Comparison of ENCODE assay signal across 13 cellular contexts in the genomic region with DNA sequence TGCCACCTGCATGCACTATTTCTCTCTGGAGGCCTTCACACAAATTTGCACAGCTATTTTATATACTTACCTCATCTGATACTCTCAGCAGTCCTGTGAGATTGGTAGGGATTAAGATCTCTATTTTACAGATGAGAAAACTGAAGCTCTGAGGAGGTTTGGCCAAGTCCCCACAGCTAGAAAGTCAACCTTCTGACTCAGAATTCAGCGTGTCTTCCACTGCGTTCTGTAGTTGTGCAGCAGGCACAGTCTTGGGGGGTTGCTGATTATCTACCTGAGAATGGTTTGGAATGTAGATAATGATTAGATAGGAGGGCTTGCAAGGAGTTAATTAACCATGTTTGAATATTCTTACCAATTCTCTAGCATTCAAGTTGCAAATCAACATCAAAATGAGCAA. TPM values are rescaled to one million over a fixed set of nuclear protein-coding genes. Genes with fewer than 3 reads are reported as not detected.
DNase-seq lines count a peak whose midpoint lies in the region; ATAC-seq and TF ChIP-seq lines count a peak whose summit lies in the region.
"Had no signal": no experiment of that assay in that cellular context is flagged by ENCODE, and none has a peak within 500 bp of the region (broad histone marks: within the 10 kb centered on the region; RNA-seq: fewer than 3 reads in every experiment).

No MANE protein-coding gene starts in this region.

- no peak for ATAC-seq in activated naive CD8-positive, alpha-beta T cell treated with anti-CD3 and anti-CD28 coated beads, Interleukin-2, amount 10 ng/mL, durations not matched to agents 7 days and 5 days (ENCODE audit: low read depth)
- ATAC-seq in HG02759 (IDR thresholded peaks at IDR 0.05; ENCODE audit: unreplicated experiment) (no peak), GM19351 (IDR thresholded peaks at IDR 0.05; ENCODE audit: unreplicated experiment) (no peak)
- ATAC-seq: PC-3 had no signal

- no peak for DNase-seq in GM12865 (ENCODE audit: low read depth)
- no peak for DNase-seq in activated naive CD8-positive, alpha-beta T cell treated with anti-CD3 and anti-CD28 coated beads, Interleukin-2, amount 10 ng/mL, durations not matched to agents 7 days and 5 days
- DNase-seq in globus pallidus (ENCODE audit: low spot score): no peak
- DNase-seq: NCI-H446 treated with DMSO at 0.1 percent for 48 hours, PC-3 had no signal

- H3K79me2 ChIP-seq in OCI-LY1 (ENCODE audit: insufficient read depth, low read length): peaks cover 24% of the 10 kb centered on the region

- H3K27ac ChIP-seq in OCI-LY1 (ENCODE audit: low read depth, low read length, poor library complexity, severe bottlenecking) (peak overlapping the region; percentile 98), neutrophil (peak overlapping the region; percentile 98)
- H3K27ac ChIP-seq: C4-2B, coronary artery, SK-N-MC had no signal

- H3K27me3 ChIP-seq in OCI-LY1 (ENCODE audit: insufficient read depth, low read length) (no peaks in the 10 kb centered on the region), neutrophil (no peaks in the 10 kb centered on the region)

- peaks cover 12% of the 10 kb centered on the region; the same call in 1 of the 2 replicates for H3K36me3 ChIP-seq in OCI-LY1 (ENCODE audit: insufficient read depth, low read length)
- H3K36me3 ChIP-seq in neutrophil: peaks cover 8% of the 10 kb centered on the region

- POLR2A ChIA-PET in activated naive CD8-positive, alpha-beta T cell treated with anti-CD3 and anti-CD28 coated beads, Interleukin-2, amount 10 ng/mL, durations not matched to agents 7 days and 5 days (lab: Charles Lee): interaction anchor here (0.7 to 4.9 kb wide), 10 partner anchors 15 to 130 kb away, joined by 3 to 152 read pairs (median 8); no protein-coding TSS in a partner anchor

- H3K4me1 ChIP-seq in OCI-LY1 (ENCODE audit: insufficient read depth, low read length, severe bottlenecking) (peaks cover 84% of the 10 kb centered on the region), neutrophil (ENCODE audit: control insufficient read depth in 1 of 2, insufficient read depth in 1 of 2, low read depth in 1 of 2, low read length in 1 of 2) (peaks cover 73 to 86% of the 10 kb centered on the region in 2 experiments)

- H3K9me2 ChIP-seq in OCI-LY1 (ENCODE audit: low read depth, low read length): no peaks in the 10 kb centered on the region

- no peaks in the 10 kb centered on the region for H3K9me3 Mint-ChIP-seq in activated naive CD8-positive, alpha-beta T cell treated with anti-CD3 and anti-CD28 coated beads, Interleukin-2, amount 10 ng/mL, durations not matched to agents 7 days and 5 days

- H3K4me2 ChIP-seq in OCI-LY1 (ENCODE audit: low read length): peak overlapping the region; percentile 65

- no peak overlapping the region for H2AFZ ChIP-seq in OCI-LY1 (ENCODE audit: low read length)

- H3K9me3 ChIP-seq in OCI-LY1 (ENCODE audit: low read length) (no peaks in the 10 kb centered on the region), neutrophil (no peaks in the 10 kb centered on the region)

- peak overlapping the region; percentile 55 for H3K9ac ChIP-seq in OCI-LY1 (ENCODE audit: low read length)

- no peaks in the 10 kb centered on the region for H3K27me3 Mint-ChIP-seq in activated naive CD8-positive, alpha-beta T cell treated with anti-CD3 and anti-CD28 coated beads, Interleukin-2, amount 10 ng/mL, durations not matched to agents 7 days and 5 days

- H3K4me3 Mint-ChIP-seq in activated naive CD8-positive, alpha-beta T cell treated with anti-CD3 and anti-CD28 coated beads, Interleukin-2, amount 10 ng/mL, durations not matched to agents 7 days and 5 days: peak overlapping the region; percentile 90

- TF ChIP-seq CTCF in GM12865 (IDR thresholded peaks at IDR 0.05; ENCODE audit: insufficient read depth, low read depth, low read length, missing control alignments): no peak
- TF ChIP-seq CTCF in OCI-LY1 (IDR thresholded peaks at IDR 0.05; ENCODE audit: low read length): no peak
- no peak for TF ChIP-seq CTCF in neutrophil (IDR thresholded peaks at IDR 0.05)

- H3K4me1 Mint-ChIP-seq in activated naive CD8-positive, alpha-beta T cell treated with anti-CD3 and anti-CD28 coated beads, Interleukin-2, amount 10 ng/mL, durations not matched to agents 7 days and 5 days: peaks cover 64% of the 10 kb centered on the region

- peak overlapping the region; percentile 94 for H3K27ac Mint-ChIP-seq in activated naive CD8-positive, alpha-beta T cell treated with anti-CD3 and anti-CD28 coated beads, Interleukin-2, amount 10 ng/mL, durations not matched to agents 7 days and 5 days

- no peaks in the 10 kb centered on the region for H4K20me1 ChIP-seq in OCI-LY1 (ENCODE audit: insufficient read depth, low read length)

- peak overlapping the region; percentile 72 for H3K4me3 ChIP-seq in GM12865 (ENCODE audit: low read depth, low read length)
- peak overlapping the region; percentile 31 for H3K4me3 ChIP-seq in OCI-LY1 (ENCODE audit: low read depth, low read length, poor library complexity, severe bottlenecking)
- peak overlapping the region; percentile 69 to 99 for H3K4me3 ChIP-seq in neutrophil (ENCODE audit: low read depth in 1 of 2, low read length in 1 of 2)
- H3K4me3 ChIP-seq: coronary artery, SK-N-MC, skin epidermis had no signal

- peaks cover 17% of the 10 kb centered on the region for H3F3A ChIP-seq in OCI-LY1 (ENCODE audit: insufficient read depth, low read length)

- H3K36me3 Mint-ChIP-seq in activated naive CD8-positive, alpha-beta T cell treated with anti-CD3 and anti-CD28 coated beads, Interleukin-2, amount 10 ng/mL, durations not matched to agents 7 days and 5 days: peaks cover 8% of the 10 kb centered on the region

RNA-seq across cellular contexts. Expression of gene SORL1, which starts 2.5 kb away (rescaled TPM):
- total RNA-seq in activated naive CD8-positive, alpha-beta T cell treated with anti-CD3 and anti-CD28 coated beads, Interleukin-2, amount 10 ng/mL, durations not matched to agents 7 days and 5 days: 100 to 1,000 TPM; 179 to 195 TPM

Comparison
In these comparisons a context has a peak if more than half of its experiments do, and no peak if none do; other contexts are left out.
1. H3K4me3 ChIP-seq: peak in every context shown above with its lines; median percentile 84 in neutrophil; 72 in GM12865; 31 in OCI-LY1.